ENCODE assay signal across 8 cellular contexts in the genomic region with DNA sequence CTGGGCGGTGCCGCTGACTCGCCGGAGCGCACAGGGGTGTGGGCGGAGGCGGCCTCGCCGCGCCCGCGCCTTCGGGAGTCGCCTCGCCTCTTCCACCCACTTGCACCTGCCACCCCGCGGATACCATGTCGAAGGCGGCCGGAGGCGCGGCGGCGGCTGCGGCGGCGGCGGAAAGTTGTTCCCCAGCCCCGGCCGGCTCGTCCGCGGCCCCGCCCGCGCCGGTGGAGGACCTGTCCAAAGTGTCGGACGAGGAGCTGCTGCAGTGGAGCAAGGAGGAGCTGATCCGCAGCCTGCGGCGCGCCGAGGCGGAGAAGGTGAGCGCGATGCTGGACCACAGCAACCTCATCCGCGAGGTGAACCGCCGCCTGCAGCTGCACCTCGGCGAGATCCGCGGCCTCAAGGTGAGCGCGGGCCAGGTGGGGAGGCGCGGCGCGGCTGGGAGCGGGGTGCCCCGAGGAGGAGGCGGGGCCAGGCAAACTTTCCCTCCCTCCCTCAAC. TPM values are rescaled to one million over a fixed set of nuclear protein-coding genes. Genes with fewer than 3 reads are reported as not detected.
A peak's percentile ranks its signal among the peaks of the same experiment; 100 is the strongest.
DNase-seq lines count a peak whose midpoint lies in the region; ATAC-seq, FAIRE-seq and TF ChIP-seq lines count a peak whose summit lies in the region.

No MANE protein-coding gene starts in this region.

- 3% methylated on average over 27 of the region's 64 CpGs for WGBS in A549 (ENCODE audit: missing lambda C conversion rate)
- WGBS in esophagus, 2 donors, result 1% methylated on average over 59 to 64 of the region's 64 CpGs

- no peaks in the 10 kb centered on the region for H3K36me3 ChIP-seq in esophagus (ENCODE audit: control insufficient read depth in 2 of 2, insufficient read depth in 2 of 2, low read length in 1 of 2)

- CTCF ChIA-PET in A549 (lab: Yijun Ruan, JAX), result interaction anchor here (0.8 to 7.8 kb wide), 17 partner anchors 11 to 1334 kb away, joined by 3 to 88 read pairs (median 10); no protein-coding TSS in a partner anchor

- no peaks in the 10 kb centered on the region for H3K27me3 ChIP-seq in esophagus (ENCODE audit: control insufficient read depth in 1 of 2, insufficient read depth in 2 of 2, low read length in 2 of 2)

- POLR2A ChIA-PET in A549 (lab: Yijun Ruan, JAX), result interaction anchor here (0.6 kb wide), 1 partner anchor 486 kb away, joined by 5 read pairs; no protein-coding TSS in a partner anchor

- H3K4me1 ChIP-seq in A549 (no peaks in the 10 kb centered on the region), esophagus (ENCODE audit: control insufficient read depth in 2 of 2, insufficient read depth in 2 of 2, low read length in 1 of 2) (peaks cover 2 to 5% of the 10 kb centered on the region in 2 donors)

- H3K9me3 ChIP-seq in A549, result no peaks in the 10 kb centered on the region
- H3K9me3 ChIP-seq in esophagus (ENCODE audit: control insufficient read depth in 2 of 2, insufficient read depth in 1 of 2, low read depth in 1 of 2, low read length in 1 of 2), result peaks cover 0 to 2% of the 10 kb centered on the region in 2 donors

- H3K27ac ChIP-seq in A549, result peak overlapping the region; percentile 7 to 67; a peak in 4 of 6 replicates
- peak overlapping the region in 1 of 2 donors; percentile 5 for H3K27ac ChIP-seq in esophagus (ENCODE audit: low read depth in 2 of 2, low read length in 1 of 2)

- TF ChIP-seq CTCF in A549 (IDR thresholded peaks at IDR 0.05) (no peak), omental fat pad (IDR thresholded peaks at IDR 0.05) (no peak)

- no peak for TF ChIP-seq POLR2A in A549 (IDR thresholded peaks at IDR 0.05; ENCODE audit: low read length)
- TF ChIP-seq POLR2A in GM12892 (IDR thresholded peaks at IDR 0.05; ENCODE audit: low read depth, low read length), result no peak

- peak; percentile 46 to 54 for ATAC-seq in A549
- peak; percentile 16 for ATAC-seq in GM19023 (IDR thresholded peaks at IDR 0.05; ENCODE audit: unreplicated experiment)
- ATAC-seq in omental fat pad (ENCODE audit: low FRiP score), result peak; percentile 35

- peak overlapping the region; percentile 93 for H3K4me2 ChIP-seq in A549

- DNase-seq in A549 (ENCODE audit: low read depth in 1 of 2, low spot score in 1 of 2) (peak; percentile 17 to 22), NCI-H345 treated with DMSO at 0.1 percent for 48 hours (lab: John Stamatoyannopoulos, UW; ENCODE audit: unreplicated experiment) (peak; percentile 53), omental fat pad (ENCODE audit: low spot score) (no peak), NCI-H1048 (lab: John Stamatoyannopoulos, UW) (no peak), GM12892 (ENCODE audit: insufficient read length) (no peak)
- no peak for DNase-seq in activated CD8-positive, alpha-beta memory T cell treated with anti-CD3 and anti-CD28 coated beads, Interleukin-2, amount 50 U/mL, for 48 hours

- H3K4me3 ChIP-seq in A549 (peak overlapping the region; percentile 58), esophagus (ENCODE audit: low read depth in 1 of 2, low read length in 2 of 2) (peak overlapping the region; percentile 43 to 50)

- no peak for TF ChIP-seq RAD21 in A549 (conservative IDR thresholded peaks at IDR 0.05 in 1 of 2, IDR thresholded peaks at IDR 0.05 in 1 of 2)

- FAIRE-seq in A549 (lab: Jason Lieb, UNC), result no peak
- FAIRE-seq in GM12892 (lab: Jason Lieb, UNC), result no peak

- TF ChIP-seq EP300 in A549 (IDR thresholded peaks at IDR 0.05), result no peak

TF ChIP-seq in A549, 52 proteins besides CTCF, POLR2A, EP300 and RAD21:
- TF ChIP-seq CEBPB (IDR thresholded peaks at IDR 0.05), result no peak
- no peak for TF ChIP-seq CBX8 (IDR thresholded peaks at IDR 0.05)
- TF ChIP-seq NFE2L2 (conservative IDR thresholded peaks at IDR 0.05; ENCODE audit: low read length), result no peak
- TF ChIP-seq KDM5A (IDR thresholded peaks at IDR 0.05), result no peak
- no peak for TF ChIP-seq HOXA7 (CRISPR knock-in tag; IDR thresholded peaks at IDR 0.05)
- TF ChIP-seq JUN (IDR thresholded peaks at IDR 0.05), result no peak
- TF ChIP-seq, protein P1, sequence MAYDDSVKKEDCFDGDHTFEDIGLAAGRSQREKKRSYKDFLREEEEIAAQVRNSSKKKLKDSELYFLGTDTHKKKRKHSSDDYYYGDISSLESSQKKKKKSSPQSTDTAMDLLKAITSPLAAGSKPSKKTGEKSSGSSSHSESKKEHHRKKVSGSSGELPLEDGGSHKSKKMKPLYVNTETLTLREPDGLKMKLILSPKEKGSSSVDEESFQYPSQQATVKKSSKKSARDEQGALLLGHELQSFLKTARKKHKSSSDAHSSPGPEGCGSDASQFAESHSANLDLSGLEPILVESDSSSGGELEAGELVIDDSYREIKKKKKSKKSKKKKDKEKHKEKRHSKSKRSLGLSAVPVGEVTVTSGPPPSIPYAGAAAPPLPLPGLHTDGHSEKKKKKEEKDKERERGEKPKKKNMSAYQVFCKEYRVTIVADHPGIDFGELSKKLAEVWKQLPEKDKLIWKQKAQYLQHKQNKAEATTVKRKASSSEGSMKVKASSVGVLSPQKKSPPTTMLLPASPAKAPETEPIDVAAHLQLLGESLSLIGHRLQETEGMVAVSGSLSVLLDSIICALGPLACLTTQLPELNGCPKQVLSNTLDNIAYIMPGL (CRISPR knock-in tag; IDR thresholded peaks at IDR 0.05; ENCODE audit: borderline replicate concordance), result no peak
- no peak for TF ChIP-seq EHMT2 (IDR thresholded peaks at IDR 0.05; ENCODE audit: low read depth)
TF ChIP-seq in A549: peak in this region for 0.

RNA-seq across cellular contexts. Expression of a gene that starts 0.8 kb away (rescaled TPM):
- 0.03 and 0.05 TPM in 2 replicates for polyA plus RNA-seq in A549 (2011; rRNA removed)
- polyA plus RNA-seq in A549 (2012; cell fraction: cytosol; rRNA removed), result 0.07 and 0.09 TPM in 2 replicates
- polyA plus RNA-seq in A549 (2012; cell fraction: nucleus; rRNA removed), result 0.05 and 0.06 TPM in 2 replicates
- polyA plus RNA-seq in A549 (2017; fragmentation: RNase III; extraction: RNeasy Plus Mini Kit Qiagen cat#74134 plus additional on column Dnase treatment), result 0.20 to 0.30 TPM (median 0.22 TPM) in 3 replicates
- polyA minus RNA-seq in A549 (2011; rRNA and poly(A)+ RNA removed), result 0.12 and 0.15 TPM in 2 replicates
- under 1 TPM; 0.10 to 0.11 TPM for polyA plus RNA-seq in esophagus
- total RNA-seq in omental fat pad, result 10 to 100 TPM in 2 of 4 donors, 1 to 10 TPM in 2; 4.5 to 46.0 (median 9.1) TPM
- 0.11 TPM for polyA plus RNA-seq in GM12892 (2012; ENCODE audit: missing spikeins)

Comparison
In these comparisons a context has a peak if more than half of its experiments do, and no peak if none do; other contexts are left out.
1. DNase-seq: peak in A549 (2 of 2) and NCI-H345 treated with DMSO at 0.1 percent for 48 hours (single experiment); none in omental fat pad (single experiment), activated CD8-positive, alpha-beta memory T cell treated with anti-CD3 and anti-CD28 coated beads, Interleukin-2, amount 50 U/mL, for 48 hours (single experiment), NCI-H1048 (single experiment) and GM12892 (single experiment).
2. Peak in every context shown above with its lines, with median percentiles within 50 percentile points of each other: ATAC-seq.